ENCODE assay signal across 31 cellular contexts in genomic region chr7:49320083-49320482, GRCh38.
DNase-seq lines count a peak whose midpoint lies in the region; ATAC-seq and TF ChIP-seq lines count a peak whose summit lies in the region.
"Had no signal": no experiment of that assay in that cellular context is flagged by ENCODE, and none has a peak within 500 bp of the region (broad histone marks: within the 10 kb centered on the region; RNA-seq: fewer than 3 reads in every experiment).

No MANE protein-coding gene starts in this region.

- no TSS peak for BruUV-seq in OCI-LY7 (replicated peaks; lab: Mats Ljungman, UMichigan)
- BruUV-seq in PC-9 (replicated peaks; lab: Mats Ljungman, UMichigan): no TSS peak

- CTCF ChIA-PET in OCI-LY7 (lab: Charles Lee; ENCODE audit: unreplicated experiment): no interaction called here
- CTCF ChIA-PET in PC-9 (lab: Charles Lee): no interaction called here

- TF ChIP-seq CTCF in OCI-LY7 (conservative IDR thresholded peaks at IDR 0.05; ENCODE audit: low read length) (no peak), mucosa of descending colon (IDR thresholded peaks at IDR 0.05) (no peak), PC-9 (conservative IDR thresholded peaks at IDR 0.05) (no peak)

- ATAC-seq in left colon (peak; percentile 80), mucosa of descending colon (peak; percentile 59), GM18858 (IDR thresholded peaks at IDR 0.05; ENCODE audit: unreplicated experiment) (no peak), HG03175 (IDR thresholded peaks at IDR 0.05; ENCODE audit: unreplicated experiment) (no peak)
- ATAC-seq: A549; CD8-positive, alpha-beta T cell had no signal

- H3K27ac ChIP-seq in OCI-LY7 (ENCODE audit: low read depth, low read length, poor library complexity, severe bottlenecking) (no peak overlapping the region), PC-9 (no peak overlapping the region)
- H3K27ac ChIP-seq: 22Rv1; A549; BLaER1; BLaER1 treated with 17β-estradiol and CSF1 and Interleukin-3, amounts not matched to agents 10 nM and 100 nM; C4-2B had no signal

- POLR2A ChIA-PET in OCI-LY7 (lab: Charles Lee) (interaction anchor here (0.7 to 1.2 kb wide), 3 partner anchors 47 to 432 kb away, joined by 3 read pairs; no protein-coding TSS in a partner anchor), PC-9 (lab: Charles Lee; ENCODE audit: unreplicated experiment) (no interaction called here)

- no peak overlapping the region for H3K4me3 ChIP-seq in OCI-LY7 (ENCODE audit: low read depth, low read length, poor library complexity, severe bottlenecking)
- no peak overlapping the region for H3K4me3 ChIP-seq in mucosa of descending colon
- H3K4me3 ChIP-seq in PC-9: no peak overlapping the region
- H3K4me3 ChIP-seq: A549; BLaER1; BLaER1 treated with 17β-estradiol and CSF1 and Interleukin-3, amounts not matched to agents 10 nM and 100 nM had no signal

- DNase-seq in OCI-LY7 (ENCODE audit: low spot score) (no peak), left colon (no peak), mucosa of descending colon (no peak), PC-9 (no peak)
- DNase-seq: 8988T; ACHN; AML-193; BE2C; C1 segment of cervical spinal cord; Caco-2; Calu3; CD4-positive, alpha-beta memory T cell; CD4-positive, alpha-beta T cell; CD4-positive, CD25-positive, alpha-beta regulatory T cell; CD8-positive, alpha-beta memory T cell; CD8-positive, alpha-beta T cell; COR-L47; DMS 273 treated with DMSO at 0.1 percent for 48 hours; DMS153; DMS53; DMS79; DMS79 treated with DMSO at 0.1 percent for 48 hours; DND-41; EL had no signal

- H3K9me2 ChIP-seq in OCI-LY7 (ENCODE audit: insufficient read depth, low read length) (no peaks in the 10 kb centered on the region), PC-9 (ENCODE audit: insufficient read depth) (no peaks in the 10 kb centered on the region)

- H2AFZ ChIP-seq in OCI-LY7 (ENCODE audit: low read length) (peak overlapping the region; percentile 57; the same call in 1 of the 2 replicates), PC-9 (no peak overlapping the region)

- no peaks in the 10 kb centered on the region for H4K20me1 ChIP-seq in OCI-LY7 (ENCODE audit: insufficient read depth, low read length)
- H4K20me1 ChIP-seq in PC-9 (ENCODE audit: insufficient read depth): no peaks in the 10 kb centered on the region
- H4K20me1 ChIP-seq: BLaER1; BLaER1 treated with 17β-estradiol and CSF1 and Interleukin-3, amounts not matched to agents 10 nM and 100 nM had no signal

- no peaks in the 10 kb centered on the region for H3F3A ChIP-seq in PC-9 (ENCODE audit: insufficient read depth, low read depth)

- peaks cover 7% of the 10 kb centered on the region; the same call in 1 of the 2 replicates for H3K36me3 ChIP-seq in OCI-LY7 (ENCODE audit: insufficient read depth, low read length)
- H3K36me3 ChIP-seq in mucosa of descending colon (ENCODE audit: low read depth): no peaks in the 10 kb centered on the region
- no peaks in the 10 kb centered on the region for H3K36me3 ChIP-seq in PC-9 (ENCODE audit: low read depth)
- H3K36me3 ChIP-seq: BE2C; BLaER1; BLaER1 treated with 17β-estradiol and CSF1 and Interleukin-3, amounts not matched to agents 10 nM and 100 nM had no signal

- H3K4me2 ChIP-seq in OCI-LY7 (ENCODE audit: low read length): no peak overlapping the region
- H3K4me2 ChIP-seq in PC-9: no peak overlapping the region
- H3K4me2 ChIP-seq: A549; BLaER1; BLaER1 treated with 17β-estradiol and CSF1 and Interleukin-3, amounts not matched to agents 10 nM and 100 nM had no signal

- H3K79me2 ChIP-seq in OCI-LY7 (ENCODE audit: insufficient read depth, low read depth, low read length) (no peaks in the 10 kb centered on the region), PC-9 (ENCODE audit: low read depth) (no peaks in the 10 kb centered on the region)

- H3K4me1 ChIP-seq in OCI-LY7 (ENCODE audit: insufficient read depth, low read length, poor library complexity, severe bottlenecking) (peaks cover 20% of the 10 kb centered on the region), mucosa of descending colon (ENCODE audit: low read depth) (peaks cover 7% of the 10 kb centered on the region), PC-9 (replicated peaks; ENCODE audit: insufficient read depth) (no peaks in the 10 kb centered on the region)
- H3K4me1 ChIP-seq: A549, BE2C, BLaER1, Caco-2 had no signal

- H3K9me3 ChIP-seq in OCI-LY7 (ENCODE audit: low read length): peaks cover 9% of the 10 kb centered on the region; the same call in 1 of the 2 replicates
- H3K9me3 ChIP-seq in mucosa of descending colon: no peaks in the 10 kb centered on the region
- H3K9me3 ChIP-seq in PC-9 (ENCODE audit: insufficient read depth, low read depth): no peaks in the 10 kb centered on the region; the same call in 1 of the 2 replicates
- H3K9me3 ChIP-seq: A549; BE2C; BLaER1; BLaER1 treated with 17β-estradiol and CSF1 and Interleukin-3, amounts not matched to agents 10 nM and 100 nM; Caco-2 had no signal

- 0 out of 2 replicates have a peak, but pooled peaks cover 5% of the 10 kb centered on the region for H3K27me3 ChIP-seq in PC-9 (ENCODE audit: insufficient read depth, low read depth)
- H3K27me3 ChIP-seq: BE2C; BLaER1; BLaER1 treated with 17β-estradiol and CSF1 and Interleukin-3, amounts not matched to agents 10 nM and 100 nM had no signal

- intact Hi-C loops in OCI-LY7 (cut with micrococcal nuclease; ENCODE audit: unreplicated experiment): no loop called here
- intact Hi-C loops in left colon (cut with DNase I, micrococcal nuclease): no loop called here
- intact Hi-C loops in mucosa of descending colon (cut with DNase I, micrococcal nuclease): no loop called here
- intact Hi-C loops in PC-9 (cut with micrococcal nuclease; ENCODE audit: unreplicated experiment): no loop called here

Comparison
In these comparisons a context has a peak if more than half of its experiments do, and no peak if none do; other contexts are left out.
1. ATAC-seq: peak in left colon (single experiment) and mucosa of descending colon (single experiment); none in GM18858 (single experiment) and HG03175 (single experiment).